ENCODE assay signal across 2 cellular contexts in genomic region chr10:80272793-80273522, GRCh38.
TF ChIP-seq lines count a peak whose summit lies in the region.

No MANE protein-coding gene starts in this region.

TF ChIP-seq in K562, 482 proteins besides CTCF, POLR2A, EP300 and RAD21 (continued from another document and continues in another):
- TF ChIP-seq, protein P1, sequence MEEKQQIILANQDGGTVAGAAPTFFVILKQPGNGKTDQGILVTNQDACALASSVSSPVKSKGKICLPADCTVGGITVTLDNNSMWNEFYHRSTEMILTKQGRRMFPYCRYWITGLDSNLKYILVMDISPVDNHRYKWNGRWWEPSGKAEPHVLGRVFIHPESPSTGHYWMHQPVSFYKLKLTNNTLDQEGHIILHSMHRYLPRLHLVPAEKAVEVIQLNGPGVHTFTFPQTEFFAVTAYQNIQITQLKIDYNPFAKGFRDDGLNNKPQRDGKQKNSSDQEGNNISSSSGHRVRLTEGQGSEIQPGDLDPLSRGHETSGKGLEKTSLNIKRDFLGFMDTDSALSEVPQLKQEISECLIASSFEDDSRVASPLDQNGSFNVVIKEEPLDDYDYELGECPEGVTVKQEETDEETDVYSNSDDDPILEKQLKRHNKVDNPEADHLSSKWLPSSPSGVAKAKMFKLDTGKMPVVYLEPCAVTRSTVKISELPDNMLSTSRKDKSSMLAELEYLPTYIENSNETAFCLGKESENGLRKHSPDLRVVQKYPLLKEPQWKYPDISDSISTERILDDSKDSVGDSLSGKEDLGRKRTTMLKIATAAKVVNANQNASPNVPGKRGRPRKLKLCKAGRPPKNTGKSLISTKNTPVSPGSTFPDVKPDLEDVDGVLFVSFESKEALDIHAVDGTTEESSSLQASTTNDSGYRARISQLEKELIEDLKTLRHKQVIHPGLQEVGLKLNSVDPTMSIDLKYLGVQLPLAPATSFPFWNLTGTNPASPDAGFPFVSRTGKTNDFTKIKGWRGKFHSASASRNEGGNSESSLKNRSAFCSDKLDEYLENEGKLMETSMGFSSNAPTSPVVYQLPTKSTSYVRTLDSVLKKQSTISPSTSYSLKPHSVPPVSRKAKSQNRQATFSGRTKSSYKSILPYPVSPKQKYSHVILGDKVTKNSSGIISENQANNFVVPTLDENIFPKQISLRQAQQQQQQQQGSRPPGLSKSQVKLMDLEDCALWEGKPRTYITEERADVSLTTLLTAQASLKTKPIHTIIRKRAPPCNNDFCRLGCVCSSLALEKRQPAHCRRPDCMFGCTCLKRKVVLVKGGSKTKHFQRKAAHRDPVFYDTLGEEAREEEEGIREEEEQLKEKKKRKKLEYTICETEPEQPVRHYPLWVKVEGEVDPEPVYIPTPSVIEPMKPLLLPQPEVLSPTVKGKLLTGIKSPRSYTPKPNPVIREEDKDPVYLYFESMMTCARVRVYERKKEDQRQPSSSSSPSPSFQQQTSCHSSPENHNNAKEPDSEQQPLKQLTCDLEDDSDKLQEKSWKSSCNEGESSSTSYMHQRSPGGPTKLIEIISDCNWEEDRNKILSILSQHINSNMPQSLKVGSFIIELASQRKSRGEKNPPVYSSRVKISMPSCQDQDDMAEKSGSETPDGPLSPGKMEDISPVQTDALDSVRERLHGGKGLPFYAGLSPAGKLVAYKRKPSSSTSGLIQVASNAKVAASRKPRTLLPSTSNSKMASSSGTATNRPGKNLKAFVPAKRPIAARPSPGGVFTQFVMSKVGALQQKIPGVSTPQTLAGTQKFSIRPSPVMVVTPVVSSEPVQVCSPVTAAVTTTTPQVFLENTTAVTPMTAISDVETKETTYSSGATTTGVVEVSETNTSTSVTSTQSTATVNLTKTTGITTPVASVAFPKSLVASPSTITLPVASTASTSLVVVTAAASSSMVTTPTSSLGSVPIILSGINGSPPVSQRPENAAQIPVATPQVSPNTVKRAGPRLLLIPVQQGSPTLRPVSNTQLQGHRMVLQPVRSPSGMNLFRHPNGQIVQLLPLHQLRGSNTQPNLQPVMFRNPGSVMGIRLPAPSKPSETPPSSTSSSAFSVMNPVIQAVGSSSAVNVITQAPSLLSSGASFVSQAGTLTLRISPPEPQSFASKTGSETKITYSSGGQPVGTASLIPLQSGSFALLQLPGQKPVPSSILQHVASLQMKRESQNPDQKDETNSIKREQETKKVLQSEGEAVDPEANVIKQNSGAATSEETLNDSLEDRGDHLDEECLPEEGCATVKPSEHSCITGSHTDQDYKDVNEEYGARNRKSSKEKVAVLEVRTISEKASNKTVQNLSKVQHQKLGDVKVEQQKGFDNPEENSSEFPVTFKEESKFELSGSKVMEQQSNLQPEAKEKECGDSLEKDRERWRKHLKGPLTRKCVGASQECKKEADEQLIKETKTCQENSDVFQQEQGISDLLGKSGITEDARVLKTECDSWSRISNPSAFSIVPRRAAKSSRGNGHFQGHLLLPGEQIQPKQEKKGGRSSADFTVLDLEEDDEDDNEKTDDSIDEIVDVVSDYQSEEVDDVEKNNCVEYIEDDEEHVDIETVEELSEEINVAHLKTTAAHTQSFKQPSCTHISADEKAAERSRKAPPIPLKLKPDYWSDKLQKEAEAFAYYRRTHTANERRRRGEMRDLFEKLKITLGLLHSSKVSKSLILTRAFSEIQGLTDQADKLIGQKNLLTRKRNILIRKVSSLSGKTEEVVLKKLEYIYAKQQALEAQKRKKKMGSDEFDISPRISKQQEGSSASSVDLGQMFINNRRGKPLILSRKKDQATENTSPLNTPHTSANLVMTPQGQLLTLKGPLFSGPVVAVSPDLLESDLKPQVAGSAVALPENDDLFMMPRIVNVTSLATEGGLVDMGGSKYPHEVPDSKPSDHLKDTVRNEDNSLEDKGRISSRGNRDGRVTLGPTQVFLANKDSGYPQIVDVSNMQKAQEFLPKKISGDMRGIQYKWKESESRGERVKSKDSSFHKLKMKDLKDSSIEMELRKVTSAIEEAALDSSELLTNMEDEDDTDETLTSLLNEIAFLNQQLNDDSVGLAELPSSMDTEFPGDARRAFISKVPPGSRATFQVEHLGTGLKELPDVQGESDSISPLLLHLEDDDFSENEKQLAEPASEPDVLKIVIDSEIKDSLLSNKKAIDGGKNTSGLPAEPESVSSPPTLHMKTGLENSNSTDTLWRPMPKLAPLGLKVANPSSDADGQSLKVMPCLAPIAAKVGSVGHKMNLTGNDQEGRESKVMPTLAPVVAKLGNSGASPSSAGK (IDR thresholded peaks at IDR 0.05) = peak; percentile 93
- TF ChIP-seq NFE2 (IDR thresholded peaks at IDR 0.05; ENCODE audit: low read depth) (peak; percentile 95), L3MBTL2 (IDR thresholded peaks at IDR 0.05) (peak; percentile 92), DPF2 (IDR thresholded peaks at IDR 0.05) (peak; percentile 71), HDAC2 (IDR thresholded peaks at IDR 0.05) (peak; percentile 52; the same call in 1 of the 2 replicates), ATF1 (CRISPR knock-in tag; IDR thresholded peaks at IDR 0.05) (no peak), ATF1 (tag; IDR thresholded peaks at IDR 0.05) (peak; percentile 53; the same call in 1 of the 2 replicates), ARID1B (IDR thresholded peaks at IDR 0.05) (peak; percentile 54; the same call in 1 of the 2 replicates), CBX3 (IDR thresholded peaks at IDR 0.05; ENCODE audit: borderline replicate concordance in 1 of 2, low read length in 2 of 2) (peak in 1 of 2 experiments; percentile 59; a peak in 1 of 3 replicates)
- TF ChIP-seq, protein P2, sequence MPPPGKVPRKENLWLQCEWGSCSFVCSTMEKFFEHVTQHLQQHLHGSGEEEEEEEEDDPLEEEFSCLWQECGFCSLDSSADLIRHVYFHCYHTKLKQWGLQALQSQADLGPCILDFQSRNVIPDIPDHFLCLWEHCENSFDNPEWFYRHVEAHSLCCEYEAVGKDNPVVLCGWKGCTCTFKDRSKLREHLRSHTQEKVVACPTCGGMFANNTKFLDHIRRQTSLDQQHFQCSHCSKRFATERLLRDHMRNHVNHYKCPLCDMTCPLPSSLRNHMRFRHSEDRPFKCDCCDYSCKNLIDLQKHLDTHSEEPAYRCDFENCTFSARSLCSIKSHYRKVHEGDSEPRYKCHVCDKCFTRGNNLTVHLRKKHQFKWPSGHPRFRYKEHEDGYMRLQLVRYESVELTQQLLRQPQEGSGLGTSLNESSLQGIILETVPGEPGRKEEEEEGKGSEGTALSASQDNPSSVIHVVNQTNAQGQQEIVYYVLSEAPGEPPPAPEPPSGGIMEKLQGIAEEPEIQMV (tag; conservative IDR thresholded peaks at IDR 0.05; ENCODE audit: low read depth) = peak; percentile 61; the same call in 1 of the 2 replicates
- TF ChIP-seq, protein P3, sequence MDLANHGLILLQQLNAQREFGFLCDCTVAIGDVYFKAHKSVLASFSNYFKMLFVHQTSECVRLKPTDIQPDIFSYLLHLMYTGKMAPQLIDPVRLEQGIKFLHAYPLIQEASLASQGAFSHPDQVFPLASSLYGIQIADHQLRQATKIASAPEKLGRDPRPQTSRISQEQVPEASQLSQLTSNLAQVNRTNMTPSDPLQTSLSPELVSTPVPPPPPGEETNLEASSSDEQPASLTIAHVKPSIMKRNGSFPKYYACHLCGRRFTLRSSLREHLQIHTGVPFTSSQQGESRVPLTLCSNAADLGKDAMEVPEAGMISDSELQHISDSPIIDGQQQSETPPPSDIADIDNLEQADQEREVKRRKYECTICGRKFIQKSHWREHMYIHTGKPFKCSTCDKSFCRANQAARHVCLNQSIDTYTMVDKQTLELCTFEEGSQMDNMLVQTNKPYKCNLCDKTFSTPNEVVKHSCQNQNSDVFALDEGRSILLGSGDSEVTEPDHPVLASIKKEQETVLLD (IDR thresholded peaks at IDR 0.05) = 0 out of 2 replicates have a peak, but pooled peaks have one; percentile 13

TF ChIP-seq in HepG2, 621 proteins besides CTCF, POLR2A, EP300 and RAD21 (continued from another document and continues in another):
- TF ChIP-seq ZNF281 (CRISPR knock-in tag; IDR thresholded peaks at IDR 0.05; ENCODE audit: borderline replicate concordance) (peak; percentile 99), KDM1A (CRISPR knock-in tag; IDR thresholded peaks at IDR 0.05) (peak; percentile 44; the same call in 1 of the 2 replicates), GRHL1 (CRISPR knock-in tag; conservative IDR thresholded peaks at IDR 0.05) (no peak), MTA1 (CRISPR knock-in tag; IDR thresholded peaks at IDR 0.05; ENCODE audit: borderline replicate concordance) (peak; percentile 38; the same call in 1 of the 2 replicates), ETS1 (CRISPR knock-in tag; IDR thresholded peaks at IDR 0.05) (no peak), ATAD3A (CRISPR knock-in tag; IDR thresholded peaks at IDR 0.05) (no peak), GATAD1 (CRISPR knock-in tag; IDR thresholded peaks at IDR 0.05) (no peak), HOXA3 (CRISPR knock-in tag; IDR thresholded peaks at IDR 0.05) (peak; percentile 60), HNRNPLL (IDR thresholded peaks at IDR 0.05; ENCODE audit: low read depth, low read length, poor library complexity, severe bottlenecking) (no peak), ZKSCAN1 (IDR thresholded peaks at IDR 0.05; ENCODE audit: low read length) (no peak), SETDB1 (CRISPR knock-in tag; IDR thresholded peaks at IDR 0.05; ENCODE audit: borderline replicate concordance) (no peak), NR2F2 (IDR thresholded peaks at IDR 0.05; ENCODE audit: borderline replicate concordance, low read depth) (peak; percentile 65; the same call in 1 of the 2 replicates), MBNL3 (CRISPR knock-in tag; conservative IDR thresholded peaks at IDR 0.05) (no peak), JUN (CRISPR knock-in tag; IDR thresholded peaks at IDR 0.05) (0 out of 2 replicates have a peak, but pooled peaks have one; percentile 63), ZNF605 (CRISPR knock-in tag; IDR thresholded peaks at IDR 0.05) (peak; percentile 58; the same call in 1 of the 2 replicates), CSRNP2 (CRISPR knock-in tag; conservative IDR thresholded peaks at IDR 0.05; ENCODE audit: low read depth) (no peak), REPIN1 (CRISPR knock-in tag; IDR thresholded peaks at IDR 0.05; ENCODE audit: borderline replicate concordance, low read depth) (peak; percentile 44; the same call in 1 of the 2 replicates), IRF2 (CRISPR knock-in tag; IDR thresholded peaks at IDR 0.05) (peak; percentile 57; the same call in 1 of the 2 replicates), ZNF12 (CRISPR knock-in tag; IDR thresholded peaks at IDR 0.05) (peak; percentile 65), SMARCC2 (IDR thresholded peaks at IDR 0.05) (no peak), ZNF484 (CRISPR knock-in tag; IDR thresholded peaks at IDR 0.05; ENCODE audit: borderline replicate concordance, low read depth) (no peak), HOXA5 (CRISPR knock-in tag; IDR thresholded peaks at IDR 0.05) (no peak)
- TF ChIP-seq, protein P4, sequence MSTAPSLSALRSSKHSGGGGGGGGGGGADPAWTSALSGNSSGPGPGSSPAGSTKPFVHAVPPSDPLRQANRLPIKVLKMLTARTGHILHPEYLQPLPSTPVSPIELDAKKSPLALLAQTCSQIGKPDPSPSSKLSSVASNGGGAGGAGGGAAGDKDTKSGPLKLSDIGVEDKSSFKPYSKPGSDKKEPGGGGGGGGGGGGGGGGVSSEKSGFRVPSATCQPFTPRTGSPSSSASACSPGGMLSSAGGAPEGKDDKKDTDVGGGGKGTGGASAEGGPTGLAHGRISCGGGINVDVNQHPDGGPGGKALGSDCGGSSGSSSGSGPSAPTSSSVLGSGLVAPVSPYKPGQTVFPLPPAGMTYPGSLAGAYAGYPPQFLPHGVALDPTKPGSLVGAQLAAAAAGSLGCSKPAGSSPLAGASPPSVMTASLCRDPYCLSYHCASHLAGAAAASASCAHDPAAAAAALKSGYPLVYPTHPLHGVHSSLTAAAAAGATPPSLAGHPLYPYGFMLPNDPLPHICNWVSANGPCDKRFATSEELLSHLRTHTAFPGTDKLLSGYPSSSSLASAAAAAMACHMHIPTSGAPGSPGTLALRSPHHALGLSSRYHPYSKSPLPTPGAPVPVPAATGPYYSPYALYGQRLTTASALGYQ (CRISPR knock-in tag; IDR thresholded peaks at IDR 0.05) = peak; percentile 76; the same call in 1 of the 2 replicates
